In genomic region chr7:974820-975681, GRCh38 we compare ENCODE assay signal across 8 cellular contexts. TPM values are rescaled to one million over a fixed set of nuclear protein-coding genes. Genes with fewer than 3 reads are reported as not detected.
DNase-seq lines count a peak whose midpoint lies in the region; ATAC-seq and TF ChIP-seq lines count a peak whose summit lies in the region.

Gene COX19, minus strand, starts transcription at chr7:975549. Its CDS starts 40 bp downstream, at chr7:975509.

- peaks cover 11% of the 10 kb centered on the region for H4K20me1 ChIP-seq in hepatocyte (ENCODE audit: insufficient read depth, poor library complexity, severe bottlenecking)

- peak; percentile 88 for TF ChIP-seq POLR2A in GM15510 (IDR thresholded peaks at IDR 0.05; ENCODE audit: borderline replicate concordance, extremely low read depth, insufficient read length)
- TF ChIP-seq POLR2A in vagina (IDR thresholded peaks at IDR 0.05): no peak

- H3K27ac ChIP-seq in ascending aorta (peak within 1 kb of the TSS; percentile 97 to 98), hepatocyte (peak within 1 kb of the TSS; percentile 99), vagina (peak within 1 kb of the TSS; percentile 91)

- peak within 1 kb of the TSS; percentile 94 for H3K4me2 ChIP-seq in hepatocyte

- 2% methylated on average over 39 of the region's 78 CpGs for WGBS in hepatocyte (ENCODE audit: low lambda C conversion rate, missing lambda C conversion rate)

- ATAC-seq in HG02870 (IDR thresholded peaks at IDR 0.05; ENCODE audit: unreplicated experiment): peak; percentile 66

- H3K4me1 ChIP-seq in ascending aorta (peaks cover 0 to 17% of the 10 kb centered on the region in 2 donors), hepatocyte (ENCODE audit: insufficient read depth) (peaks cover 36% of the 10 kb centered on the region), vagina (peaks cover 35% of the 10 kb centered on the region)

- no peaks in the 10 kb centered on the region for H3K9me2 ChIP-seq in hepatocyte (replicated peaks; ENCODE audit: insufficient read depth)

- H3K9me3 ChIP-seq in ascending aorta (no peaks in the 10 kb centered on the region), hepatocyte (ENCODE audit: low read depth) (no peaks in the 10 kb centered on the region), vagina (no peaks in the 10 kb centered on the region)

- peaks cover 48% of the 10 kb centered on the region for H3K79me2 ChIP-seq in hepatocyte

- intact Hi-C loops in ascending aorta (cut with DNase I) (loop anchor here (2.0 kb wide), 1 partner anchor 98 kb away; the partner anchor contains the start of gene GET4), vagina (cut with DNase I) (no loop called here)

- DNase-seq in NCI-H1694 treated with DMSO at 0.1 percent for 48 hours (lab: John Stamatoyannopoulos, UW): peak; percentile 76
- peak; percentile 82 for DNase-seq in T-helper 22 cell (ENCODE audit: low read depth)
- peak; percentile 42 to 91 for DNase-seq in ascending aorta (ENCODE audit: low spot score in 2 of 2)
- peak; percentile 95 for DNase-seq in hepatocyte (ENCODE audit: low spot score)
- peak; percentile 55 for DNase-seq in renal cortical epithelial cell (ENCODE audit: low read depth)
- no peak for DNase-seq in vagina (ENCODE audit: extremely low spot score in 2 of 2)

- H3K36me3 ChIP-seq in ascending aorta (peaks cover 10 to 21% of the 10 kb centered on the region in 2 donors), hepatocyte (replicated peaks; ENCODE audit: insufficient read depth, low read depth) (no peaks in the 10 kb centered on the region), vagina (peaks cover 0 to 29% of the 10 kb centered on the region in 2 donors)

- H3K27me3 ChIP-seq in ascending aorta: no peaks in the 10 kb centered on the region
- H3K27me3 ChIP-seq in hepatocyte: no peaks in the 10 kb centered on the region
- H3K27me3 ChIP-seq in vagina: no peaks in the 10 kb centered on the region

- H2AFZ ChIP-seq in hepatocyte: peak within 1 kb of the TSS; percentile 87

- H3K4me3 ChIP-seq in ascending aorta (peak within 1 kb of the TSS; percentile 88 to 94), hepatocyte (peak within 1 kb of the TSS; percentile 83), vagina (peak within 1 kb of the TSS; percentile 74 to 100)

- TF ChIP-seq CTCF in ascending aorta (IDR thresholded peaks at IDR 0.05) (no peak), hepatocyte (IDR thresholded peaks at IDR 0.05; ENCODE audit: poor library complexity) (no peak), vagina (IDR thresholded peaks at IDR 0.05) (no peak)

RNA-seq across cellular contexts. Expression of gene COX19, which starts in this region (rescaled TPM):
- total RNA-seq in ascending aorta (2.1 TPM), hepatocyte (9.9 and 11.6 TPM in 2 replicates), renal cortical epithelial cell (3.5 and 10.0 TPM in 2 replicates), vagina (10.8 TPM)
- polyA plus RNA-seq in hepatocyte: 18.9 and 21.2 TPM in 2 replicates

Comparison
In these comparisons a context has a peak if more than half of its experiments do, and no peak if none do; other contexts are left out.
1. DNase-seq: peak in NCI-H1694 treated with DMSO at 0.1 percent for 48 hours (single experiment), T-helper 22 cell (single experiment), ascending aorta (2 of 2), hepatocyte (single experiment) and renal cortical epithelial cell (single experiment); none in vagina (0 of 2).
2. Peak in every context shown above with its lines, with median percentiles within 50 percentile points of each other: H3K27ac ChIP-seq and H3K4me3 ChIP-seq.